In genomic region chr5:100119903-100120302, GRCh38 we compare ENCODE assay signal across 9 cellular contexts.
"Had no signal": no experiment of that assay in that cellular context is flagged by ENCODE, and none has a peak within 500 bp of the region (broad histone marks: within the 10 kb centered on the region; RNA-seq: fewer than 3 reads in every experiment).

No MANE protein-coding gene starts in this region.

- H2AFZ ChIP-seq: GM23338 had no signal

- ATAC-seq: GM23338 had no signal

- H3K4me3 ChIP-seq: GM23338 had no signal

- H3K27ac ChIP-seq: KMS-11 had no signal

- DNase-seq: H9, HCEC 1CT, Karpas-422, KBM-7 had no signal

- H3K4me2 ChIP-seq: GM23338, KMS-11 had no signal

- FAIRE-seq: H1, H54, HTR-8/SVneo had no signal

- H3K9ac ChIP-seq: KMS-11 had no signal
